Comparison of ENCODE assay signal across 9 cellular contexts in the genomic region with DNA sequence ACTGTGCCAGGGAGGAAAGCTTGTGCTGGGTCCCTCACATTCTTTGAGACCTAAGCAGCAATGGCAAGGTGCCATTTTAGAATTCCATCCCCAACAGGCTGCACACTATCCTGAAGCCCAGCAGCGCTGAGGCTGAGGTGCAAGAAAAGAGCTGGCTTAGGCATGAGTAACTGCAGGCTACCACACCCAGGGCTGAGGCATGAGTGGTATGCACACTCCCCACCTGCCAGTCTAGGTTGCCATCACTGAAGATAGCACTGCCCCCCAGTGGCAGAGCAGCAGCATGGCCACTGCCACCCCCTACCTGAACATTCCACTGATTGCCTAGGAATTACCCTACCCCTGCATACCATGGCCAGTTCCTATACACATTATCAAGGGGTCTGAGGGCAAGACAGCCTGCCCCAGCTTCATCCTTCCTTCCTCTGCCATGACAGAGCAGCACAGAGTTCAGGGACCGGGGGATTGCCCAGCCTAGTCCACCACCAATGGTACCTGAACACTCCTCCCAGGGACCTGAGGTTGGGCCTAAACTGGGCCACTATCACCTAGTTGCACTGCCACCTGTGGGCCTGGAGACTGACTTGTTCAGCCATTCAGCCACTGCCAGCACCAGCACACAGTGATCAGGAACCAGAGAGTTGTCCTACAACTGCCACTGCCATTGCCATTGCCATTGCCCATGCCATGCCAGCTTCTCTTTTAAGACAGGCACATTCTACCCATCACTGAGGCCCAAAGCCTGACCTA.
DNase-seq lines count a peak whose midpoint lies in the region; ATAC-seq and TF ChIP-seq lines count a peak whose summit lies in the region.
"Had no signal": no experiment of that assay in that cellular context is flagged by ENCODE, and none has a peak within 500 bp of the region (broad histone marks: within the 10 kb centered on the region; RNA-seq: fewer than 3 reads in every experiment).

No MANE protein-coding gene starts in this region.

- no peak overlapping the region for H3K27ac Mint-ChIP-seq in progenitor cell of endocrine pancreas
- H3K27ac Mint-ChIP-seq: activated naive CD4-positive, alpha-beta T cell treated with anti-CD3 and anti-CD28 coated beads, Interleukin-2, amount 50 U/mL, for 24 hours had no signal

- H3K79me2 ChIP-seq in PC-3 (ENCODE audit: low read length): no peaks in the 10 kb centered on the region

- H3F3A ChIP-seq in PC-3 (ENCODE audit: low read length, unreplicated experiment): no peaks in the 10 kb centered on the region

- DNase-seq in ELR (ENCODE audit: low read depth) (peak; percentile 85), PC-3 (peak; percentile 97), progenitor cell of endocrine pancreas (ENCODE audit: low spot score, unreplicated experiment) (peak; percentile 10), anterior cingulate cortex (lab: John Stamatoyannopoulos, UW) (no peak), DMS153 (lab: John Stamatoyannopoulos, UW) (no peak)

- H3K9me3 Mint-ChIP-seq in progenitor cell of endocrine pancreas (ENCODE audit: low read depth): peaks cover 36% of the 10 kb centered on the region

- 0 out of 2 replicates have a peak, but pooled peaks cover 3% of the 10 kb centered on the region for H3K36me3 ChIP-seq in PC-3 (ENCODE audit: low read depth, low read length)

- peak overlapping the region; percentile 35 for H3K4me2 ChIP-seq in PC-3 (ENCODE audit: low read length)

- peaks cover 14% of the 10 kb centered on the region; the same call in 1 of the 2 replicates for H3K9me3 ChIP-seq in PC-3 (ENCODE audit: low read length)

- no peaks in the 10 kb centered on the region for H3K27me3 Mint-ChIP-seq in progenitor cell of endocrine pancreas

- CTCF ChIA-PET in PC-3 (lab: Charles Lee): interaction anchor here (0.5 to 1.0 kb wide), 6 partner anchors 195 to 624 kb away, joined by 3 to 7 read pairs (median 3); no protein-coding TSS in a partner anchor

- H3K4me1 Mint-ChIP-seq in progenitor cell of endocrine pancreas (ENCODE audit: low read depth): no peaks in the 10 kb centered on the region
- H3K4me1 Mint-ChIP-seq: activated naive CD4-positive, alpha-beta T cell treated with anti-CD3 and anti-CD28 coated beads, Interleukin-2, amount 50 U/mL, for 24 hours had no signal

- H3K27ac ChIP-seq in PC-3 (ENCODE audit: low read length): peak overlapping the region; percentile 31

- no TSS peak for BruUV-seq in PC-3 (replicated peaks; lab: Mats Ljungman, UMichigan)

- no peaks in the 10 kb centered on the region for H3K9me2 ChIP-seq in PC-3 (replicated peaks; ENCODE audit: low read length)

- H3K27me3 ChIP-seq in PC-3 (ENCODE audit: low read length): no peaks in the 10 kb centered on the region

- H3K4me3 ChIP-seq in PC-3 (ENCODE audit: low read length): no peak overlapping the region

- H3K9ac ChIP-seq in PC-3 (ENCODE audit: low read length): no peak overlapping the region

- H4K20me1 ChIP-seq in PC-3 (ENCODE audit: low read length): no peaks in the 10 kb centered on the region

- intact Hi-C loops in PC-3 (cut with micrococcal nuclease): loop anchor here (1.0 to 5.0 kb wide), 8 partner anchors 92 to 690 kb away; no protein-coding TSS in a partner anchor

- TF ChIP-seq CTCF in PC-3 (conservative IDR thresholded peaks at IDR 0.05; ENCODE audit: low read depth, low read length) (peak; percentile 96), progenitor cell of endocrine pancreas (IDR thresholded peaks at IDR 0.05; ENCODE audit: unreplicated experiment) (peak; percentile 58)

- H3K4me3 Mint-ChIP-seq in progenitor cell of endocrine pancreas (ENCODE audit: low read depth): no peak overlapping the region
- H3K4me3 Mint-ChIP-seq: activated naive CD4-positive, alpha-beta T cell treated with anti-CD3 and anti-CD28 coated beads, Interleukin-2, amount 50 U/mL, for 24 hours had no signal

- ATAC-seq in GM19372 (IDR thresholded peaks at IDR 0.05; ENCODE audit: low read depth, unreplicated experiment) (peak; percentile 96), HG03159 (IDR thresholded peaks at IDR 0.05; ENCODE audit: unreplicated experiment) (peak; percentile 99), PC-3 (peak; percentile 100), esophagus mucosa (peak; percentile 100)

- POLR2A ChIA-PET in PC-3 (lab: Charles Lee; ENCODE audit: unreplicated experiment): interaction anchor here (0.6 kb wide), 1 partner anchor 401 kb away, joined by 6 read pairs; no protein-coding TSS in a partner anchor

- H2AFZ ChIP-seq in PC-3 (ENCODE audit: low read length): peak overlapping the region; percentile 72

- peaks cover 10% of the 10 kb centered on the region for H3K4me1 ChIP-seq in PC-3 (ENCODE audit: insufficient read depth, low read length)

- peaks cover 7% of the 10 kb centered on the region for H3K36me3 Mint-ChIP-seq in progenitor cell of endocrine pancreas (ENCODE audit: insufficient read depth)

Comparison
In these comparisons a context has a peak if more than half of its experiments do, and no peak if none do; other contexts are left out.
1. DNase-seq: peak in ELR (single experiment), PC-3 (single experiment) and progenitor cell of endocrine pancreas (single experiment); none in anterior cingulate cortex (0 of 58) and DMS153 (single experiment).
2. Peak in every context shown above with its lines, with median percentiles within 50 percentile points of each other: ATAC-seq.